8 cellular contexts compared by ENCODE assay signal in the genomic region with DNA sequence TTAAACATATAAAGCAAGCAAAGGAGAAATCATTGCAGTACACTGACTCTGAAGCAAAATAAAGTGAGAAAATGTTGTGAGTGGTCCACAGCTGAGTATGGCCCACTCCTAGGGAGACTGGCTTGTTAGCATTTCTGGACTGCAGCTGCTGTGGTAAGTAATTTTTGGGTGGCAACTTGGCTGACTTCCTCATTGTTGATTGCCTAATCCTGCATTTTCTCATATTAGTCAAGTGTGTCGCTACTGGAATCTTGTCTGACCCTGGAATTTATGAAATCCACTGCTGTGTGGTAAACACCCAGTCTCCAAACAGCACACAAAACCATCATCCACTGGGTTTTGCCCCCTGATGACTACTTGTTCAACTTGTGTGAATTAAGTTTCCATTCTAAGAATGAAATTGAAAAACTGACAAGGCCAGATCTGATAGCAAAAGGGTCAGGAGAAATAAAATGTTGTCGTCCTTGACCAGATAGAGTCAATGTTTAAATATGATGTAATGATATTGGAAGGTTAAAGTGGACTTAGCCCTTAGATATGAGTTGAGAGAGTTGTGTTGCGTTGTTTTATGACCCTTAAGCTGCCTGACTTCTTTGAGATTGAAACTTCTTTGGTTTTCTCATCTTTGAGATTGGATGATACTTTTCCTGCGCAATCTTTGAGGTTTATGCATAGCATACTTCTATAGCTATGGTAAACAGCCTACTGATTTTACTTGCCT.
DNase-seq lines count a peak whose midpoint lies in the region; ATAC-seq, FAIRE-seq and TF ChIP-seq lines count a peak whose summit lies in the region.
"Not testable (repeated sequence)": the region's sequence is repeated elsewhere in the genome, so short reads cannot be mapped to it uniquely, and the experiment has no call there.

No MANE protein-coding gene starts in this region.

- FAIRE-seq in A549 (lab: Jason Lieb, UNC); pancreas (lab: Jason Lieb, UNC): not testable (repeated sequence)

- not testable (repeated sequence) for DNase-seq in A549 (ENCODE audit: low read depth in 1 of 2, low spot score in 1 of 2); body of pancreas; Right ventricle myocardium superior; left ventricle myocardium superior; left lung; lung (ENCODE audit: low spot score); pancreas; thoracic aorta (ENCODE audit: low spot score)

- not testable (repeated sequence) for TF ChIP-seq RAD21 in A549 (conservative IDR thresholded peaks at IDR 0.05 in 1 of 2, IDR thresholded peaks at IDR 0.05 in 1 of 2)

- H3K36me3 ChIP-seq in body of pancreas (replicated peaks in 1 of 2; ENCODE audit: insufficient read depth in 1 of 2, low read depth in 2 of 2); left lung; lung (ENCODE audit: control insufficient read depth in 2 of 2, insufficient read depth in 2 of 2, low read length in 2 of 2); pancreas; thoracic aorta: not testable (repeated sequence)

- not testable (repeated sequence) for TF ChIP-seq POLR2A in A549 (IDR thresholded peaks at IDR 0.05; ENCODE audit: low read length); body of pancreas (IDR thresholded peaks at IDR 0.05)

- no CpG with 5 or more reads among the region's 4 CpGs for WGBS in A549 (ENCODE audit: missing lambda C conversion rate)
- no CpG with 5 or more reads among the region's 4 CpGs for WGBS in body of pancreas, 2 donors
- no CpG with 5 or more reads among the region's 4 CpGs for WGBS in lung, 2 donors
- no CpG with 5 or more reads among the region's 4 CpGs for WGBS in pancreas, 2 donors

- not testable (repeated sequence) for H3K27me3 ChIP-seq in body of pancreas; left lung; lung (ENCODE audit: control insufficient read depth, insufficient read depth); pancreas; thoracic aorta (replicated peaks; ENCODE audit: insufficient read depth)

- intact Hi-C loops in body of pancreas (cut with DNase I); Right ventricle myocardium superior (cut with DNase I); left ventricle myocardium superior (cut with micrococcal nuclease); left lung (cut with DNase I); pancreas (cut with DNase I): not testable (repeated sequence)

- CTCF ChIA-PET in A549 (lab: Yijun Ruan, JAX) = not testable (repeated sequence)

- ATAC-seq in A549 (peak; percentile 34 to 47; a peak in 2 of 6 replicates), body of pancreas (peak; percentile 82), Right ventricle myocardium superior (ENCODE audit: poor library complexity) (peak; percentile 38), left ventricle myocardium superior (peak; percentile 24), left lung (peak; percentile 75), lung (ENCODE audit: insufficient read depth, low FRiP score) (peak; percentile 72), pancreas (peak; percentile 69 to 85 (median 80)), thoracic aorta (ENCODE audit: insufficient number of reproducible peaks, low FRiP score, low read depth) (peak; percentile 56)

- not testable (repeated sequence) for H3K4me1 ChIP-seq in A549; body of pancreas; left lung; lung (ENCODE audit: control insufficient read depth in 2 of 2, insufficient read depth in 2 of 2, low read length in 2 of 2); pancreas; thoracic aorta (ENCODE audit: control insufficient read depth in 1 of 2, low read depth in 2 of 2)

- TF ChIP-seq EP300 in A549 (IDR thresholded peaks at IDR 0.05) = not testable (repeated sequence)

- not testable (repeated sequence) for H3K27ac ChIP-seq in A549; body of pancreas; left lung; lung (ENCODE audit: low read depth in 1 of 2, low read length in 1 of 2); pancreas; thoracic aorta

- TF ChIP-seq CTCF in A549 (IDR thresholded peaks at IDR 0.05); body of pancreas (IDR thresholded peaks at IDR 0.05); left lung (IDR thresholded peaks at IDR 0.05); lung (IDR thresholded peaks at IDR 0.05; ENCODE audit: control extremely low read depth, extremely low read depth); pancreas (IDR thresholded peaks at IDR 0.05); thoracic aorta (IDR thresholded peaks at IDR 0.05): not testable (repeated sequence)

- H3K4me3 ChIP-seq in A549, body of pancreas, left lung, lung, pancreas, thoracic aorta: not testable (repeated sequence)

- H3K4me2 ChIP-seq in A549 = not testable (repeated sequence)

- POLR2A ChIA-PET in A549 (lab: Yijun Ruan, JAX) = not testable (repeated sequence)

- not testable (repeated sequence) for H3K9me3 ChIP-seq in A549; body of pancreas; left lung; lung (ENCODE audit: control insufficient read depth in 2 of 2, insufficient read depth in 1 of 2, low read length in 1 of 2); pancreas; thoracic aorta

Comparison
In these comparisons a context has a peak if more than half of its experiments do, and no peak if none do; other contexts are left out.
1. ATAC-seq: peak in every context shown above with its lines; median percentile 82 in body of pancreas; 80 in pancreas; 75 in left lung; 72 in lung; 56 in thoracic aorta; 40 in A549; 38 in Right ventricle myocardium superior; 24 in left ventricle myocardium superior.